ENCODE assay signal across 1 cellular context in genomic region chr1:203511513-203511912, GRCh38.
TF ChIP-seq lines count a peak whose summit lies in the region.

No MANE protein-coding gene starts in this region.

TF ChIP-seq in H1, 55 proteins besides CTCF, POLR2A, EP300 and RAD21:
- TF ChIP-seq GABPA (IDR thresholded peaks at IDR 0.05; ENCODE audit: borderline replicate concordance, insufficient read depth, low read length) (no peak), RFX5 (IDR thresholded peaks at IDR 0.05; ENCODE audit: borderline replicate concordance, low read depth, low read length) (no peak), HDAC2 (IDR thresholded peaks at IDR 0.05; ENCODE audit: borderline replicate concordance in 1 of 2, low read depth in 2 of 2, low read length in 2 of 2) (no peak), SRF (IDR thresholded peaks at IDR 0.05; ENCODE audit: low read depth, low read length) (no peak), RXRA (IDR thresholded peaks at IDR 0.05; ENCODE audit: insufficient read depth, low read depth, low read length) (no peak), SP1 (IDR thresholded peaks at IDR 0.05; ENCODE audit: low read depth, low read length) (no peak), BCL11A (IDR thresholded peaks at IDR 0.05; ENCODE audit: low read depth in 2 of 2, low read length in 2 of 2) (no peak), CBX8 (IDR thresholded peaks at IDR 0.05; ENCODE audit: borderline replicate concordance, low read depth, low read length) (no peak), TCF12 (IDR thresholded peaks at IDR 0.05; ENCODE audit: low read depth, low read length) (no peak), TEAD4 (IDR thresholded peaks at IDR 0.05; ENCODE audit: low read depth, low read length) (no peak), E2F6 (IDR thresholded peaks at IDR 0.05) (no peak), CEBPB (IDR thresholded peaks at IDR 0.05; ENCODE audit: low read depth, low read length) (no peak), ATF3 (IDR thresholded peaks at IDR 0.05; ENCODE audit: insufficient read depth, low read depth, low read length) (no peak), USF2 (IDR thresholded peaks at IDR 0.05; ENCODE audit: low read length) (no peak), EZH2 (IDR thresholded peaks at IDR 0.05; ENCODE audit: low read depth, low read length, severe bottlenecking) (no peak), TAF7 (optimal IDR thresholded peaks at IDR 0.05; ENCODE audit: borderline replicate concordance, low read depth, low read length) (no peak)
TF ChIP-seq in H1: peak in this region for 0.
